ENCODE assay signal across 8 cellular contexts in genomic region chrX:73944582-73944947, GRCh38.
DNase-seq lines count a peak whose midpoint lies in the region; ATAC-seq and TF ChIP-seq lines count a peak whose summit lies in the region.

No MANE protein-coding gene starts in this region.

- peak overlapping the region; percentile 90 for H3K4me3 ChIP-seq in ACC112 (ENCODE audit: low read depth, low read length)
- peak overlapping the region; percentile 93 for H3K4me3 ChIP-seq in hepatocyte

- H3K4me3 Mint-ChIP-seq in activated CD4-positive, alpha-beta memory T cell treated with anti-CD3 and anti-CD28 coated beads, Interleukin-2, amount 10 ng/mL, durations not matched to agents 7 days and 5 days: peak overlapping the region; percentile 93
- H3K4me3 Mint-ChIP-seq in stimulated activated memory B cell treated with anti-CD40 and anti-IgM and Interleukin-4, amounts not matched to agents 10 μg/mL and 1 μg/mL and 100 μg/mL, for 72 hours: peak overlapping the region; percentile 89

- POLR2A ChIA-PET in activated CD4-positive, alpha-beta memory T cell treated with anti-CD3 and anti-CD28 coated beads, Interleukin-2, amount 10 ng/mL, durations not matched to agents 7 days and 5 days (lab: Charles Lee): no interaction called here

- peaks cover 2% of the 10 kb centered on the region for H3K27me3 Mint-ChIP-seq in activated CD4-positive, alpha-beta memory T cell treated with anti-CD3 and anti-CD28 coated beads, Interleukin-2, amount 10 ng/mL, durations not matched to agents 7 days and 5 days
- no peaks in the 10 kb centered on the region for H3K27me3 Mint-ChIP-seq in stimulated activated memory B cell treated with anti-CD40 and anti-IgM and Interleukin-4, amounts not matched to agents 10 μg/mL and 1 μg/mL and 100 μg/mL, for 72 hours

- ATAC-seq in GM21723 (IDR thresholded peaks at IDR 0.05; ENCODE audit: unreplicated experiment) (peak; percentile 7), GM19467 (IDR thresholded peaks at IDR 0.05; ENCODE audit: unreplicated experiment) (no peak)
- ATAC-seq in stimulated activated memory B cell treated with anti-CD40 and anti-IgM and Interleukin-4, amounts not matched to agents 10 μg/mL and 1 μg/mL and 100 μg/mL, for 72 hours: no peak

- no peaks in the 10 kb centered on the region for H3K9me2 ChIP-seq in hepatocyte (replicated peaks; ENCODE audit: insufficient read depth)

- no peaks in the 10 kb centered on the region for H3K9me3 Mint-ChIP-seq in activated CD4-positive, alpha-beta memory T cell treated with anti-CD3 and anti-CD28 coated beads, Interleukin-2, amount 10 ng/mL, durations not matched to agents 7 days and 5 days
- no peaks in the 10 kb centered on the region for H3K9me3 Mint-ChIP-seq in stimulated activated memory B cell treated with anti-CD40 and anti-IgM and Interleukin-4, amounts not matched to agents 10 μg/mL and 1 μg/mL and 100 μg/mL, for 72 hours

- H3K27ac Mint-ChIP-seq in activated CD4-positive, alpha-beta memory T cell treated with anti-CD3 and anti-CD28 coated beads, Interleukin-2, amount 10 ng/mL, durations not matched to agents 7 days and 5 days: peak overlapping the region; percentile 93
- peak overlapping the region; percentile 87 for H3K27ac Mint-ChIP-seq in stimulated activated memory B cell treated with anti-CD40 and anti-IgM and Interleukin-4, amounts not matched to agents 10 μg/mL and 1 μg/mL and 100 μg/mL, for 72 hours

- H3K79me2 ChIP-seq in ACC112 (ENCODE audit: control insufficient read depth, insufficient read depth, low read length, unreplicated experiment): peaks cover 41% of the 10 kb centered on the region
- H3K79me2 ChIP-seq in hepatocyte: peaks cover 54% of the 10 kb centered on the region

- H3K4me1 Mint-ChIP-seq in activated CD4-positive, alpha-beta memory T cell treated with anti-CD3 and anti-CD28 coated beads, Interleukin-2, amount 10 ng/mL, durations not matched to agents 7 days and 5 days: peaks cover 19% of the 10 kb centered on the region
- H3K4me1 Mint-ChIP-seq in stimulated activated memory B cell treated with anti-CD40 and anti-IgM and Interleukin-4, amounts not matched to agents 10 μg/mL and 1 μg/mL and 100 μg/mL, for 72 hours: peaks cover 16% of the 10 kb centered on the region

- no peaks in the 10 kb centered on the region for H3K9me3 ChIP-seq in hepatocyte (ENCODE audit: low read depth)

- H3K27ac ChIP-seq in ACC112 (ENCODE audit: low read depth, low read length) (peak overlapping the region; percentile 71), hepatocyte (peak overlapping the region; percentile 97)

- peaks cover 12% of the 10 kb centered on the region for H3K36me3 ChIP-seq in ACC112 (ENCODE audit: insufficient read depth, low read length)
- H3K36me3 ChIP-seq in hepatocyte (replicated peaks; ENCODE audit: insufficient read depth, low read depth): no peaks in the 10 kb centered on the region

- H3K4me1 ChIP-seq in ACC112 (ENCODE audit: control insufficient read depth, insufficient read depth, low read length, unreplicated experiment) (peaks cover 3% of the 10 kb centered on the region), hepatocyte (ENCODE audit: insufficient read depth) (peaks cover 15% of the 10 kb centered on the region)

- H3K27me3 ChIP-seq in ACC112 (ENCODE audit: insufficient read depth, low read length) (no peaks in the 10 kb centered on the region), hepatocyte (no peaks in the 10 kb centered on the region)

- peaks cover 24% of the 10 kb centered on the region for H3K36me3 Mint-ChIP-seq in activated CD4-positive, alpha-beta memory T cell treated with anti-CD3 and anti-CD28 coated beads, Interleukin-2, amount 10 ng/mL, durations not matched to agents 7 days and 5 days (ENCODE audit: low read depth)
- peaks cover 13% of the 10 kb centered on the region for H3K36me3 Mint-ChIP-seq in stimulated activated memory B cell treated with anti-CD40 and anti-IgM and Interleukin-4, amounts not matched to agents 10 μg/mL and 1 μg/mL and 100 μg/mL, for 72 hours

- TF ChIP-seq CTCF in hepatocyte (IDR thresholded peaks at IDR 0.05; ENCODE audit: poor library complexity): no peak

- H2AFZ ChIP-seq in ACC112 (ENCODE audit: low read length, unreplicated experiment): peak overlapping the region; percentile 65
- peak overlapping the region; percentile 83 for H2AFZ ChIP-seq in hepatocyte

- H4K20me1 ChIP-seq in hepatocyte (ENCODE audit: insufficient read depth, poor library complexity, severe bottlenecking): no peaks in the 10 kb centered on the region

- WGBS in hepatocyte (ENCODE audit: low lambda C conversion rate, missing lambda C conversion rate): 2% methylated on average over 8 of the region's 8 CpGs

- no peak for DNase-seq in activated CD4-positive, alpha-beta memory T cell treated with anti-CD3 and anti-CD28 coated beads, Interleukin-2, amount 10 ng/mL, durations not matched to agents 7 days and 5 days
- DNase-seq in hepatocyte (ENCODE audit: low spot score) (peak; percentile 24), NAMALWA (ENCODE audit: low spot score) (no peak), NCI-H1048 (lab: John Stamatoyannopoulos, UW) (no peak)

- peak overlapping the region; percentile 82 for H3K4me2 ChIP-seq in hepatocyte

- CTCF ChIA-PET in activated CD4-positive, alpha-beta memory T cell treated with anti-CD3 and anti-CD28 coated beads, Interleukin-2, amount 10 ng/mL, durations not matched to agents 7 days and 5 days (lab: Charles Lee): no interaction called here
